Comparison of ENCODE assay signal across 8 cellular contexts in the genomic region with DNA sequence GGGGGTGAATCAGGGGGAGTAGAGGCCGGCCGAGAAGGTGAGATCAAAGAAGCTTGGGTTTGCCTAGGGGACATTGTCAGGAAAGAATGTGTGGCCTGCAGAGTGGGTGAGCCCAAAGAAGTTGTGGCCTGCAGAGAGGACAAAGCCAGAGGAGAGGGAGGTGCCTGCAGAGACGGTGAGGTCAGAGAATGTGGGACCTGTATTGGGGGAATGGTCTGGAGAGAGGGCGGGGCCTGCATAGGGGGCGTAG.
DNase-seq lines count a peak whose midpoint lies in the region; ATAC-seq and FAIRE-seq lines count a peak whose summit lies in the region.

No MANE protein-coding gene starts in this region.

- H3K27ac ChIP-seq in layer of hippocampus (ENCODE audit: low read depth, low read length): peak overlapping the region; percentile 65

- FAIRE-seq in urothelium cell line (lab: Jason Lieb, UNC): no peak

- peak; percentile 40 for DNase-seq in stimulated activated CD4-positive, alpha-beta T cell treated with anti-CD3 and anti-CD28 coated beads, Interleukin-4, amount 100 ng/mL, for 24 hours
- DNase-seq in stimulated activated CD4-positive, alpha-beta T cell treated with anti-CD3 and anti-CD28 coated beads, Interleukin-12 subunit alpha, Interleukin-12 subunit beta, amount 100 ng/mL, for 4 hours: no peak
- DNase-seq in activated CD8-positive, alpha-beta memory T cell treated with anti-CD3 and anti-CD28 coated beads, Interleukin-2, amount 50 U/mL, for 48 hours: peak; percentile 75
- DNase-seq in urothelium cell line (ENCODE audit: low spot score) (peak; percentile 62), COLO668 (lab: John Stamatoyannopoulos, UW; ENCODE audit: unreplicated experiment) (no peak)

- ATAC-seq in HG02763 (IDR thresholded peaks at IDR 0.05; ENCODE audit: unreplicated experiment) (no peak), GM21447 (IDR thresholded peaks at IDR 0.05; ENCODE audit: unreplicated experiment) (no peak)

- H3K27me3 ChIP-seq in layer of hippocampus (ENCODE audit: control insufficient read depth, insufficient read depth, low read length): peaks cover 6% of the 10 kb centered on the region

Comparison
In these comparisons a context has a peak if more than half of its experiments do, and no peak if none do; other contexts are left out.
1. DNase-seq: peak in stimulated activated CD4-positive, alpha-beta T cell treated with anti-CD3 and anti-CD28 coated beads, Interleukin-4, amount 100 ng/mL, for 24 hours (single experiment), activated CD8-positive, alpha-beta memory T cell treated with anti-CD3 and anti-CD28 coated beads, Interleukin-2, amount 50 U/mL, for 48 hours (single experiment) and urothelium cell line (single experiment); none in stimulated activated CD4-positive, alpha-beta T cell treated with anti-CD3 and anti-CD28 coated beads, Interleukin-12 subunit alpha, Interleukin-12 subunit beta, amount 100 ng/mL, for 4 hours (single experiment) and COLO668 (single experiment).